8 cellular contexts compared by ENCODE assay signal in genomic region chr5:139709587-139710369, GRCh38.
A peak's percentile ranks its signal among the peaks of the same experiment; 100 is the strongest.
DNase-seq lines count a peak whose midpoint lies in the region; ATAC-seq and TF ChIP-seq lines count a peak whose summit lies in the region.

No MANE protein-coding gene starts in this region.

- H3K9me3 ChIP-seq in lower lobe of right lung (no peaks in the 10 kb centered on the region), transverse colon (no peaks in the 10 kb centered on the region)

- TF ChIP-seq POLR2A in transverse colon (IDR thresholded peaks at IDR 0.05) = no peak

- in situ Hi-C loops in transverse colon (cut with MboI; ENCODE audit: low pct_ligation_motif_present in 1 of 4, low pct_unique_long_range_greater_than_20kb in 1 of 4, low sequenced_read_pairs in 3 of 4) = no loop called here

- WGBS in transverse colon (ENCODE audit: low coverage in 1 of 2), 2 donors = 36% methylated on average over 36 of the region's 59 CpGs; no CpG with 5 or more reads in 1 of the 2 donors

- H3K4me1 ChIP-seq in lower lobe of right lung (peaks cover 36% of the 10 kb centered on the region), transverse colon (peaks cover 13 to 40% (median 35%) of the 10 kb centered on the region in 4 donors)

- peak overlapping the region; percentile 56 for H3K4me3 ChIP-seq in lower lobe of right lung
- H3K4me3 ChIP-seq in transverse colon = peak overlapping the region in 3 of 4 donors; percentile 22 to 40 (median 34)

- peak overlapping the region; percentile 58 for H3K27ac ChIP-seq in lower lobe of right lung
- peak overlapping the region; percentile 36 to 66 (median 52) for H3K27ac ChIP-seq in transverse colon
- no peak overlapping the region for H3K27ac ChIP-seq in RWPE1

- H3K27me3 ChIP-seq in lower lobe of right lung (ENCODE audit: low read depth) = peaks cover 31% of the 10 kb centered on the region
- peaks cover 30% of the 10 kb centered on the region for H3K27me3 ChIP-seq in transverse colon

- TF ChIP-seq EP300 in transverse colon (IDR thresholded peaks at IDR 0.05; ENCODE audit: low read depth) = no peak

- TF ChIP-seq CTCF in lower lobe of right lung (IDR thresholded peaks at IDR 0.05) = no peak
- TF ChIP-seq CTCF in transverse colon (IDR thresholded peaks at IDR 0.05) = no peak
- TF ChIP-seq CTCF in RWPE1 (conservative IDR thresholded peaks at IDR 0.05; ENCODE audit: low read depth) = no peak

- ATAC-seq in lower lobe of right lung = peak; percentile 31 to 34

- POLR2A ChIA-PET in RWPE1 (lab: Yijun Ruan, JAX; ENCODE audit: low non-redundant PET) = no interaction called here

- intact Hi-C loops in lower lobe of right lung (cut with DNase I) = no loop called here
- intact Hi-C loops in transverse colon (cut with DNase I; ENCODE audit: low total_unique reads) = no loop called here

- no peaks in the 10 kb centered on the region for H3K36me3 ChIP-seq in lower lobe of right lung
- H3K36me3 ChIP-seq in transverse colon = no peaks in the 10 kb centered on the region

- DNase-seq in CD1c-positive myeloid dendritic cell (ENCODE audit: extremely low spot score) (peak; percentile 65), NAMALWA (ENCODE audit: low spot score) (peak; percentile 50), cerebellar cortex (ENCODE audit: low spot score) (peak; percentile 79), lower lobe of right lung (peak; percentile 59), transverse colon (peak; percentile 34), hippocampal formation (lab: John Stamatoyannopoulos, UW) (no peak), RWPE1 (ENCODE audit: low spot score) (no peak), C1 segment of cervical spinal cord (lab: John Stamatoyannopoulos, UW) (no peak)

- CTCF ChIA-PET in RWPE1 (lab: Yijun Ruan, JAX) = interaction anchor here (0.7 to 2.6 kb wide), 5 partner anchors 10 to 794 kb away, joined by 3 to 22 read pairs (median 4); no protein-coding TSS in a partner anchor

Comparison
In these comparisons a context has a peak if more than half of its experiments do, and no peak if none do; other contexts are left out.
1. DNase-seq: peak in CD1c-positive myeloid dendritic cell (single experiment), NAMALWA (single experiment), cerebellar cortex (single experiment), lower lobe of right lung (single experiment) and transverse colon (single experiment); none in hippocampal formation (0 of 2), RWPE1 (single experiment) and C1 segment of cervical spinal cord (0 of 14).